In the genomic region with DNA sequence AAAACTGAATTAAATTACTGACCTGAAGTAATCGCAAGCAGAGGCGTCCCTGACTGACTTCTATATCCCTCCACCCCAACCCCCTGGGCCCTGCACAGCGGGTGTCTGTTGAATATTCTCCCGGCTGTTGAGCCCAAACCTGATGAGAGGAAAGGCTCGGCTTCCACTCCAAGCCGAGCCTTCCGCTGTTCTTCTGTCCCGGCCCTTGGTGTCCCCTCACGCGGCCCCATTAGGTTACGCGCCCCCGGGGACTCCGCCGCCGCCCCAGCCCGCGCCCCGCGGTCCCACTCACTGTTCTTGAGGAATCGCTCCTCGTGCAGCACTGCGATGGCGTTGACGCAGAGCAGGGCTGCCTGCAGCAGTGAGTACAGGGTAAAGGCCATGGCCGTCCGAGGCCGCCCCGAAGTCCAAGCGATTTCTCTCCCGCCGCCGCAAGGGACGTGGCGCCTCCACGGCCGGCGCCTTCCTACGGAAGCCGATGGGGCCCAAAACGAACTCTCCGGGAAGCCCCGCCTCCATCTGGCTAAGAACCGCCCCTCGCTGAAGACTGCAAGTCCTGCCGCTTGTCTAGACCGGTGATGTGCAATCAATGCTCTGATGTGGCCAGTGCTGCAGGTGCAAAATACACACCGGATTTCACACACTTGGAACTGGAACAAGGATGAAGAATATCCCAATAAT, we compare ENCODE assay signal across 8 cellular contexts. TPM values are rescaled to one million over a fixed set of nuclear protein-coding genes. Genes with fewer than 3 reads are reported as not detected.
A peak's percentile ranks its signal among the peaks of the same experiment; 100 is the strongest.
DNase-seq lines count a peak whose midpoint lies in the region; ATAC-seq and TF ChIP-seq lines count a peak whose summit lies in the region.

A gene with protein sequence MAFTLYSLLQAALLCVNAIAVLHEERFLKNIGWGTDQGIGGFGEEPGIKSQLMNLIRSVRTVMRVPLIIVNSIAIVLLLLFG (minus strand): TSS at position 470 of the 681 bp plus-strand sequence. CDS start 87 bp downstream, at position 383.

- no peak within 1 kb of the TSS for H3K4me3 Mint-ChIP-seq in activated naive CD8-positive, alpha-beta T cell treated with anti-CD3 and anti-CD28 coated beads, Interleukin-2, amount 10 ng/mL, durations not matched to agents 7 days and 5 days
- H3K4me3 Mint-ChIP-seq in type B pancreatic cell: peak within 1 kb of the TSS; percentile 9

- H3K27ac ChIP-seq in SU-DHL-6 (ENCODE audit: low read depth, low read length) (peak within 1 kb of the TSS; percentile 43), cardiac muscle cell (peak within 1 kb of the TSS; percentile 98)

- peak; percentile 82 for ATAC-seq in HG02610 (IDR thresholded peaks at IDR 0.05; ENCODE audit: unreplicated experiment)
- ATAC-seq in activated naive CD8-positive, alpha-beta T cell treated with anti-CD3 and anti-CD28 coated beads, Interleukin-2, amount 10 ng/mL, durations not matched to agents 7 days and 5 days (ENCODE audit: low read depth): peak; percentile 85

- DNase-seq in GM10266 (ENCODE audit: extremely low spot score): peak; percentile 86
- peak; percentile 89 for DNase-seq in NCI-H1105 (lab: John Stamatoyannopoulos, UW)
- DNase-seq in activated naive CD8-positive, alpha-beta T cell treated with anti-CD3 and anti-CD28 coated beads, Interleukin-2, amount 10 ng/mL, durations not matched to agents 7 days and 5 days: peak; percentile 90
- peak; percentile 92 to 95 for DNase-seq in cardiac muscle cell (ENCODE audit: low read depth in 1 of 2, low spot score in 1 of 2)
- DNase-seq in posterior cingulate gyrus: peak; percentile 87 to 98 (median 90)
- peak; percentile 94 for DNase-seq in type B pancreatic cell (ENCODE audit: extremely low spot score, unreplicated experiment)

- POLR2A ChIA-PET in activated naive CD8-positive, alpha-beta T cell treated with anti-CD3 and anti-CD28 coated beads, Interleukin-2, amount 10 ng/mL, durations not matched to agents 7 days and 5 days (lab: Charles Lee): no interaction called here

- peak within 1 kb of the TSS; percentile 96 for H3K4me3 ChIP-seq in SU-DHL-6 (ENCODE audit: insufficient read depth, low read length, poor library complexity, severe bottlenecking)
- H3K4me3 ChIP-seq in cardiac muscle cell: peak within 1 kb of the TSS; percentile 97

- peak within 1 kb of the TSS; percentile 96 for H2AFZ ChIP-seq in SU-DHL-6 (ENCODE audit: low read depth, low read length, severe bottlenecking)

- intact Hi-C loops in posterior cingulate gyrus (cut with DNase I): loop anchor here (2.0 to 5.0 kb wide), 2 partner anchors 25 to 1149 kb away; a partner anchor contains a TSS

- no peaks in the 10 kb centered on the region for H3K36me3 Mint-ChIP-seq in activated naive CD8-positive, alpha-beta T cell treated with anti-CD3 and anti-CD28 coated beads, Interleukin-2, amount 10 ng/mL, durations not matched to agents 7 days and 5 days
- no peaks in the 10 kb centered on the region for H3K36me3 Mint-ChIP-seq in type B pancreatic cell

- H3F3A ChIP-seq in SU-DHL-6 (ENCODE audit: insufficient read depth): no peaks in the 10 kb centered on the region

- H3K27me3 ChIP-seq in SU-DHL-6 (ENCODE audit: low read length) (no peaks in the 10 kb centered on the region), cardiac muscle cell (no peaks in the 10 kb centered on the region)

- H3K27me3 Mint-ChIP-seq in activated naive CD8-positive, alpha-beta T cell treated with anti-CD3 and anti-CD28 coated beads, Interleukin-2, amount 10 ng/mL, durations not matched to agents 7 days and 5 days: no peaks in the 10 kb centered on the region
- peaks cover 17% of the 10 kb centered on the region for H3K27me3 Mint-ChIP-seq in type B pancreatic cell

- peak within 1 kb of the TSS; percentile 65 for H3K27ac Mint-ChIP-seq in activated naive CD8-positive, alpha-beta T cell treated with anti-CD3 and anti-CD28 coated beads, Interleukin-2, amount 10 ng/mL, durations not matched to agents 7 days and 5 days
- H3K27ac Mint-ChIP-seq in type B pancreatic cell: no peak within 1 kb of the TSS

- H3K9me3 ChIP-seq in SU-DHL-6 (ENCODE audit: insufficient read depth, low read length) (no peaks in the 10 kb centered on the region), cardiac muscle cell (ENCODE audit: low read depth) (no peaks in the 10 kb centered on the region)

- H3K4me1 ChIP-seq in cardiac muscle cell (ENCODE audit: low read depth): peaks cover 13% of the 10 kb centered on the region

- no peaks in the 10 kb centered on the region for H3K9me2 ChIP-seq in SU-DHL-6 (replicated peaks; ENCODE audit: insufficient read depth, low read length)

- peaks cover 50% of the 10 kb centered on the region for H3K79me2 ChIP-seq in SU-DHL-6 (ENCODE audit: insufficient read depth, low read length)

- H3K9ac ChIP-seq in SU-DHL-6 (ENCODE audit: low read length): peak within 1 kb of the TSS; percentile 92

- no peaks in the 10 kb centered on the region for H3K9me3 Mint-ChIP-seq in activated naive CD8-positive, alpha-beta T cell treated with anti-CD3 and anti-CD28 coated beads, Interleukin-2, amount 10 ng/mL, durations not matched to agents 7 days and 5 days
- H3K9me3 Mint-ChIP-seq in type B pancreatic cell: no peaks in the 10 kb centered on the region

- peak within 1 kb of the TSS; percentile 73 for H3K4me2 ChIP-seq in SU-DHL-6 (ENCODE audit: low read depth, low read length, poor library complexity, severe bottlenecking)

- no peak for TF ChIP-seq CTCF in GM10266 (IDR thresholded peaks at IDR 0.05; ENCODE audit: control insufficient read depth, insufficient read depth, low read depth, missing control alignments)
- TF ChIP-seq CTCF in SU-DHL-6 (IDR thresholded peaks at IDR 0.05; ENCODE audit: insufficient read depth, low read length, poor library complexity, severe bottlenecking): no peak
- no peak for TF ChIP-seq CTCF in cardiac muscle cell (IDR thresholded peaks at IDR 0.05; ENCODE audit: low read depth, low read length)
- TF ChIP-seq CTCF in type B pancreatic cell (conservative IDR thresholded peaks at IDR 0.05): peak; percentile 47

- H3K36me3 ChIP-seq in SU-DHL-6 (ENCODE audit: low read length) (no peaks in the 10 kb centered on the region), cardiac muscle cell (no peaks in the 10 kb centered on the region)

- no peaks in the 10 kb centered on the region for H3K4me1 Mint-ChIP-seq in activated naive CD8-positive, alpha-beta T cell treated with anti-CD3 and anti-CD28 coated beads, Interleukin-2, amount 10 ng/mL, durations not matched to agents 7 days and 5 days
- no peaks in the 10 kb centered on the region for H3K4me1 Mint-ChIP-seq in type B pancreatic cell (ENCODE audit: unreplicated experiment)

- peaks cover 6% of the 10 kb centered on the region; the same call in 1 of the 2 replicates for H4K20me1 ChIP-seq in SU-DHL-6 (ENCODE audit: low read depth, low read length)

RNA-seq across cellular contexts. Expression of the gene that starts here (rescaled TPM):
- total RNA-seq in activated naive CD8-positive, alpha-beta T cell treated with anti-CD3 and anti-CD28 coated beads, Interleukin-2, amount 10 ng/mL, durations not matched to agents 7 days and 5 days: 10 to 100 TPM; 10.8 to 11.0 TPM
- total RNA-seq in cardiac muscle cell: 8.2 and 14.6 TPM in 2 replicates
- 32.1 and 34.3 TPM in 2 replicates for polyA plus RNA-seq in cardiac muscle cell
- total RNA-seq in type B pancreatic cell (ENCODE audit: low replicate concordance): 11.4 and 14.0 TPM in 2 replicates

Comparison
In these comparisons a context has a peak if more than half of its experiments do, and no peak if none do; other contexts are left out.
1. Peak in every context shown above with its lines: DNase-seq, ATAC-seq, H3K4me3 ChIP-seq and H3K27ac ChIP-seq.